Comparison of ENCODE assay signal across 7 cellular contexts in genomic region chr3:56957520-56957919, GRCh38.
"Had no signal": no experiment of that assay in that cellular context is flagged by ENCODE, and none has a peak within 500 bp of the region (broad histone marks: within the 10 kb centered on the region; RNA-seq: fewer than 3 reads in every experiment).

No MANE protein-coding gene starts in this region.

- H3K4me1 ChIP-seq: HAP-1 had no signal

- H3K4me3 ChIP-seq: GM23248, HAP-1, K562 had no signal

- H3K27ac ChIP-seq: GM23248 had no signal

- H3K9me3 ChIP-seq: HAP-1 had no signal

- ATAC-seq: HCT116, K562 had no signal

- DNase-seq: GM23248, GOT3, H7, IMR-90 had no signal

- H3K36me3 ChIP-seq: HAP-1 had no signal
